Comparison of ENCODE assay signal across 8 cellular contexts in the genomic region with DNA sequence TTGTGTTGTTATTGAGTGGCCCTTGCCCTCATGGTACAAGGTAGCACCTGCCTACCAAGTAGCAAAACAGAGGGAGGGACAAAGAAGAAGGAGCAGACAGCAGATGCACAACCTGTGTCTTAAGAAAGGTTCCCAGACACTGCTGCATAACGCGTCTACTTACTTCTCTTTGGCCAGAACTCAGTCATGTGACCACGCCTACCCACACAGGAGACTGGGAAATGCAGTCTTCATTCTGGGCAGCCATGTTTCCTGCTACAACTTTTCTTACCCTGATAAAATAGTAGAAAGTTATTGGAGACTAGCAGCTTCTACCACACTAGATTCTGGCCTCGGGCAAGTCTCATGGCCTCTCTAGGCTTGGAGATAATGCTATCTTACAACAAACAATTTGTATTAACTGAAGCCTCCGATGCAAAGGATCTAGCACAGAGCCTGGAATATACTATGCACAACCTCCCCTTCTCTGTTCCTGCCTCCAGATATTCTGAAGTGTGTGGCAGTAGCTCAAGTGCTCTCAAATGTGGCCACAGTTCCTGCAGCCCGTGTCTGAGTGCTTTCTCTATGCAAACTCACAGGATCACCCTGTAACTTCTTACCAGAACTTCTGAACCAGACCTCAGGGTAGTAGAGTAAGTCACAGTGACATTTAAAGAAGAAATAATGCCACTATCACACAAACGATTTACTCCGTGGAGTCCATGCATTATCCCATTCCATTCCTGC. TPM values are rescaled to one million over a fixed set of nuclear protein-coding genes. Genes with fewer than 3 reads are reported as not detected.
DNase-seq lines count a peak whose midpoint lies in the region; ATAC-seq, FAIRE-seq and TF ChIP-seq lines count a peak whose summit lies in the region.

No MANE protein-coding gene starts in this region.

- peak; percentile 53 for FAIRE-seq in keratinocyte (lab: Jason Lieb, UNC)

- TF ChIP-seq CTCF in DOHH2 (IDR thresholded peaks at IDR 0.05; ENCODE audit: low read depth, low read length, poor library complexity, severe bottlenecking) (no peak), keratinocyte (optimal IDR thresholded peaks at IDR 0.05 in 1 of 3, IDR thresholded peaks at IDR 0.05 in 1 of 3, conservative IDR thresholded peaks at IDR 0.05 in 1 of 3; ENCODE audit: extremely low read depth in 1 of 3, insufficient read depth in 2 of 3, low read length in 3 of 3) (no peak)

- H3K4me2 ChIP-seq in DOHH2 (ENCODE audit: low read length) (peak overlapping the region; percentile 28), keratinocyte (ENCODE audit: control insufficient read depth, extremely low read depth, insufficient read depth, low read depth, low read length) (no peak overlapping the region)

- peak overlapping the region; percentile 85 for H2AFZ ChIP-seq in keratinocyte (ENCODE audit: control insufficient read depth, low read length)

- H3K27me3 ChIP-seq in DOHH2 (ENCODE audit: control insufficient read depth, low read length) (no peaks in the 10 kb centered on the region), keratinocyte (ENCODE audit: control insufficient read depth, extremely low read depth, insufficient read depth, low read length) (no peaks in the 10 kb centered on the region)

- no peak overlapping the region for H3K27ac ChIP-seq in DOHH2 (ENCODE audit: low read depth, low read length)
- no peak overlapping the region for H3K27ac ChIP-seq in keratinocyte (ENCODE audit: control insufficient read depth, insufficient read depth, low read length)

- H3K36me3 ChIP-seq in DOHH2 (ENCODE audit: control insufficient read depth, low read length) (no peaks in the 10 kb centered on the region), keratinocyte (ENCODE audit: control insufficient read depth in 2 of 2, extremely low read depth in 1 of 2, insufficient read depth in 2 of 2, low read length in 2 of 2) (no peaks in the 10 kb centered on the region)

- ATAC-seq in GM18498 (IDR thresholded peaks at IDR 0.05; ENCODE audit: unreplicated experiment) = no peak

- H3K9ac ChIP-seq in keratinocyte (ENCODE audit: control insufficient read depth, extremely low read depth, insufficient read depth, low read length) = no peak overlapping the region

- H3K9me3 ChIP-seq in DOHH2 (ENCODE audit: control insufficient read depth, insufficient read depth, low read length) (no peaks in the 10 kb centered on the region), keratinocyte (ENCODE audit: control insufficient read depth, low read depth, low read length) (no peaks in the 10 kb centered on the region)

- H3K79me2 ChIP-seq in DOHH2 (ENCODE audit: control insufficient read depth, low read length) (0 out of 2 replicates have a peak, but pooled peaks cover 6% of the 10 kb centered on the region), keratinocyte (ENCODE audit: control insufficient read depth, insufficient read depth, low read length) (no peaks in the 10 kb centered on the region)

- H3K4me3 ChIP-seq in DOHH2 (ENCODE audit: low read length) (peak overlapping the region; percentile 1; the same call in 1 of the 2 replicates), keratinocyte (ENCODE audit: control insufficient read depth in 2 of 3, extremely low read depth in 1 of 3, insufficient read depth in 2 of 3, low read depth in 1 of 3, low read length in 3 of 3) (no peak overlapping the region)

- no peaks in the 10 kb centered on the region for H3K9me2 ChIP-seq in DOHH2 (replicated peaks; ENCODE audit: control insufficient read depth, low read length)

- DNase-seq in HK-2 (ENCODE audit: unreplicated experiment) (peak; percentile 52), SKM-1 (lab: John Stamatoyannopoulos, UW; ENCODE audit: unreplicated experiment) (peak; percentile 75), amniotic stem cell (lab: John Stamatoyannopoulos, UW) (peak; percentile 32), keratinocyte (ENCODE audit: low read depth, low spot score) (no peak), cerebellar nuclear complex (lab: John Stamatoyannopoulos, UW) (no peak)
- DNase-seq in stimulated activated CD4-positive, alpha-beta T cell treated with anti-CD3 and anti-CD28 coated beads, TNF-alpha, amount 100 ng/mL, for 24 hours (ENCODE audit: low read depth in 3 of 3) = peak in 2 of 3 experiments; percentile 55 to 63

- peaks cover 7% of the 10 kb centered on the region for H3F3A ChIP-seq in DOHH2 (ENCODE audit: control insufficient read depth, insufficient read depth)

- no peaks in the 10 kb centered on the region for H3K9me1 ChIP-seq in keratinocyte (ENCODE audit: control insufficient read depth, extremely low read depth, insufficient read depth, low read length)

- H4K20me1 ChIP-seq in DOHH2 (ENCODE audit: control insufficient read depth, insufficient read depth, low read depth, low read length) (no peaks in the 10 kb centered on the region), keratinocyte (ENCODE audit: control insufficient read depth, extremely low read depth, insufficient read depth, low read length) (no peaks in the 10 kb centered on the region)

- dilution Hi-C loops in keratinocyte (cut with MboI; ENCODE audit: extremely low pct_ligation_motif_present, low sequenced_read_pairs) = loop anchor here (25.0 kb wide), 1 partner anchor 234 kb away; a partner anchor contains a TSS

- H3K4me1 ChIP-seq in DOHH2 (ENCODE audit: control insufficient read depth, low read length) (peaks cover 78% of the 10 kb centered on the region), keratinocyte (ENCODE audit: control insufficient read depth, extremely low read depth, insufficient read depth, low read length) (peaks cover 33% of the 10 kb centered on the region)

RNA-seq across cellular contexts. Expression of a gene that starts 34.1 kb away (rescaled TPM):
- polyA plus RNA-seq in keratinocyte = 52.4 to 230 TPM (median 117 TPM) in 3 replicates
- polyA plus RNA-seq in keratinocyte (2011; ENCODE audit: low read depth) = 28.0 TPM
- polyA plus RNA-seq in keratinocyte (2011; cell fraction: cytosol; rRNA removed) = 84.3 and 101 TPM in 2 replicates
- 278 and 325 TPM in 2 replicates for polyA plus RNA-seq in keratinocyte (2011; cell fraction: nucleus; rRNA removed)
- 34.6 and 187 TPM in 2 replicates for polyA plus RNA-seq in keratinocyte (2012; ENCODE audit: low replicate concordance)
- 23.8 to 191 TPM (median 82.3 TPM) in 3 replicates for polyA minus RNA-seq in keratinocyte
- polyA minus RNA-seq in keratinocyte (2011; cell fraction: cytosol; rRNA and poly(A)+ RNA removed) = 155 TPM
- polyA minus RNA-seq in keratinocyte (2011; cell fraction: nucleus; rRNA and poly(A)+ RNA removed) = 145 and 173 TPM in 2 replicates

RNA-seq across cellular contexts. Expression of a gene that starts 41.7 kb away (rescaled TPM):
- 0.14 TPM in 1 of 3 replicates, not detected in the others for polyA plus RNA-seq in keratinocyte
- not detected for polyA plus RNA-seq in keratinocyte (2011; ENCODE audit: low read depth)
- not detected in 2 replicates for polyA plus RNA-seq in keratinocyte (2011; cell fraction: cytosol; rRNA removed)
- polyA plus RNA-seq in keratinocyte (2011; cell fraction: nucleus; rRNA removed) = 0.06 and 0.08 TPM in 2 replicates
- not detected in 2 replicates for polyA plus RNA-seq in keratinocyte (2012; ENCODE audit: low replicate concordance)
- 0.03 TPM in 2 of 3 replicates, not detected in the other for polyA minus RNA-seq in keratinocyte
- polyA minus RNA-seq in keratinocyte (2011; cell fraction: cytosol; rRNA and poly(A)+ RNA removed) = not detected
- polyA minus RNA-seq in keratinocyte (2011; cell fraction: nucleus; rRNA and poly(A)+ RNA removed) = 0.16 TPM in 1 of 2 replicates, not detected in the other

Comparison
In these comparisons a context has a peak if more than half of its experiments do, and no peak if none do; other contexts are left out.
1. DNase-seq: peak in HK-2 (single experiment), SKM-1 (single experiment), amniotic stem cell (single experiment) and stimulated activated CD4-positive, alpha-beta T cell treated with anti-CD3 and anti-CD28 coated beads, TNF-alpha, amount 100 ng/mL, for 24 hours (2 of 3); none in keratinocyte (single experiment) and cerebellar nuclear complex (0 of 2).